In genomic region chr18:5975111-5975622, GRCh38 we compare ENCODE assay signal across 10 cellular contexts.
DNase-seq lines count a peak whose midpoint lies in the region; ATAC-seq and TF ChIP-seq lines count a peak whose summit lies in the region.
"Had no signal": no experiment of that assay in that cellular context is flagged by ENCODE, and none has a peak within 500 bp of the region (broad histone marks: within the 10 kb centered on the region; RNA-seq: fewer than 3 reads in every experiment).

No MANE protein-coding gene starts in this region.

- H3K4me1 ChIP-seq in SK-N-SH (ENCODE audit: control insufficient read depth in 1 of 2, insufficient read depth in 2 of 2, low read depth in 1 of 2, low read length in 1 of 2): peaks cover 3 to 8% of the 10 kb centered on the region in 2 experiments; a peak in 2 of 4 replicates
- H3K4me1 ChIP-seq: A549 had no signal

- no peaks in the 10 kb centered on the region for H4K20me1 ChIP-seq in SK-N-SH (ENCODE audit: insufficient read depth)

- 0 out of 2 replicates have a peak overlapping the region, but pooled peaks have one; percentile 33 for H2AFZ ChIP-seq in SK-N-SH (ENCODE audit: low read depth)

- H3F3A ChIP-seq in SK-N-SH (replicated peaks; ENCODE audit: insufficient read depth): no peaks in the 10 kb centered on the region

- TF ChIP-seq EP300 in SK-N-SH (IDR thresholded peaks at IDR 0.05; ENCODE audit: borderline replicate concordance in 1 of 2, low read depth in 1 of 2, low read length in 1 of 2): no peak

- CTCF ChIA-PET in SK-N-SH (lab: Yijun Ruan, JAX): interaction anchor here (0.6 to 1.1 kb wide), 2 partner anchors 15 to 553 kb away, joined by 3 read pairs; no protein-coding TSS in a partner anchor

- no peaks in the 10 kb centered on the region for H3K9me2 ChIP-seq in SK-N-SH

- POLR2A ChIA-PET in SK-N-SH (lab: Yijun Ruan, JAX): no interaction called here

- no peaks in the 10 kb centered on the region for H3K79me2 ChIP-seq in SK-N-SH (ENCODE audit: insufficient read depth)

- H3K4me3 ChIP-seq in SK-N-SH (ENCODE audit: low read depth in 2 of 2, low read length in 1 of 2) (no peak overlapping the region), retinal pigment epithelial cell (ENCODE audit: low read length) (no peak overlapping the region)
- H3K4me3 ChIP-seq: A549 had no signal

- TF ChIP-seq CTCF in SK-N-SH (IDR thresholded peaks at IDR 0.05) (no peak), retinal pigment epithelial cell (conservative IDR thresholded peaks at IDR 0.05; ENCODE audit: low read depth, low read length) (peak; percentile 37)

- ATAC-seq in SK-N-SH treated with all-trans-retinoic acid at 6 μM for 48 hours (no peak), HG02852 (IDR thresholded peaks at IDR 0.05; ENCODE audit: unreplicated experiment) (peak; percentile 69)
- ATAC-seq: A549 had no signal

- H3K27ac ChIP-seq in SK-N-SH (ENCODE audit: low read depth in 2 of 2, low read length in 1 of 2): no peak overlapping the region
- H3K27ac ChIP-seq: A549, neutrophil had no signal

- no peak for TF ChIP-seq RAD21 in SK-N-SH (IDR thresholded peaks at IDR 0.05; ENCODE audit: low read length)

- no peaks in the 10 kb centered on the region for H3K27me3 ChIP-seq in SK-N-SH (ENCODE audit: insufficient read depth)
- H3K27me3 ChIP-seq: neutrophil had no signal

- H3K9ac ChIP-seq in SK-N-SH: no peak overlapping the region

- no peaks in the 10 kb centered on the region for H3K9me3 ChIP-seq in SK-N-SH
- H3K9me3 ChIP-seq: A549, neutrophil had no signal

- no peaks in the 10 kb centered on the region for H3K36me3 ChIP-seq in SK-N-SH (replicated peaks in 1 of 2; ENCODE audit: control insufficient read depth in 1 of 2, insufficient read depth in 2 of 2, low read length in 1 of 2)
- H3K36me3 ChIP-seq: neutrophil had no signal

- WGBS in SK-N-SH (ENCODE audit: low lambda C conversion rate): 45% methylated on average over 7 of the region's 7 CpGs

- H3K4me2 ChIP-seq in SK-N-SH: peak overlapping the region; percentile 28; the same call in 1 of the 2 replicates
- H3K4me2 ChIP-seq: A549 had no signal

- DNase-seq in SK-N-SH: no peak
- DNase-seq in RKO (ENCODE audit: low spot score): peak; percentile 21
- DNase-seq in retinal pigment epithelial cell (ENCODE audit: low read depth): peak; percentile 46
- DNase-seq in RPMI8226: no peak
- DNase-seq in SW 1271 (lab: John Stamatoyannopoulos, UW): no peak
- no peak for DNase-seq in HuH-7.5 (ENCODE audit: low spot score)

TF ChIP-seq in SK-N-SH, 30 proteins besides CTCF, POLR2A, EP300 and RAD21:
- TF ChIP-seq FOSL2 (IDR thresholded peaks at IDR 0.05; ENCODE audit: borderline replicate concordance, low read depth) (peak; percentile 27; the same call in 1 of the 2 replicates), REST (IDR thresholded peaks at IDR 0.05; ENCODE audit: low read depth, low read length) (no peak), MXI1 (IDR thresholded peaks at IDR 0.05; ENCODE audit: low read depth, low read length) (no peak)

TF ChIP-seq in SK-N-SH treated with all-trans-retinoic acid at 6 μM for 48 hours, 23 proteins besides CTCF, POLR2A, EP300 and RAD21:
- TF ChIP-seq GLIS3 (CRISPR knock-in tag; IDR thresholded peaks at IDR 0.05): no peak
- no peak for TF ChIP-seq OSR1 (CRISPR knock-in tag; IDR thresholded peaks at IDR 0.05)
- TF ChIP-seq ZNF565 (CRISPR knock-in tag; conservative IDR thresholded peaks at IDR 0.05; ENCODE audit: low read depth): no peak
- TF ChIP-seq SNAI2 (CRISPR knock-in tag; IDR thresholded peaks at IDR 0.05): no peak
- no peak for TF ChIP-seq RARB (CRISPR knock-in tag; IDR thresholded peaks at IDR 0.05)
- TF ChIP-seq CSDC2 (CRISPR knock-in tag; IDR thresholded peaks at IDR 0.05): no peak
- TF ChIP-seq ZFP3 (CRISPR knock-in tag; IDR thresholded peaks at IDR 0.05): no peak
- TF ChIP-seq BACH2 (CRISPR knock-in tag; IDR thresholded peaks at IDR 0.05; ENCODE audit: borderline replicate concordance): no peak
- no peak for TF ChIP-seq ZC3H10 (CRISPR knock-in tag; IDR thresholded peaks at IDR 0.05)
- TF ChIP-seq PPARA (CRISPR knock-in tag; IDR thresholded peaks at IDR 0.05; ENCODE audit: borderline replicate concordance): no peak
- TF ChIP-seq TCF4 (CRISPR knock-in tag; IDR thresholded peaks at IDR 0.05; ENCODE audit: borderline replicate concordance): no peak
- no peak for TF ChIP-seq ZNF70 (CRISPR knock-in tag; IDR thresholded peaks at IDR 0.05)
- TF ChIP-seq ARNTL (CRISPR knock-in tag; IDR thresholded peaks at IDR 0.05; ENCODE audit: borderline replicate concordance, low read depth): no peak
- TF ChIP-seq PATZ1 (CRISPR knock-in tag; IDR thresholded peaks at IDR 0.05; ENCODE audit: borderline replicate concordance): no peak
- TF ChIP-seq ESRRG (CRISPR knock-in tag; IDR thresholded peaks at IDR 0.05): no peak
- TF ChIP-seq TSHZ2 (CRISPR knock-in tag; IDR thresholded peaks at IDR 0.05): no peak
- no peak for TF ChIP-seq ISL1 (CRISPR knock-in tag; IDR thresholded peaks at IDR 0.05)

Comparison
In these comparisons a context has a peak if more than half of its experiments do, and no peak if none do; other contexts are left out.
1. DNase-seq: peak in RKO (single experiment) and retinal pigment epithelial cell (single experiment); none in SK-N-SH (single experiment), RPMI8226 (single experiment), SW 1271 (0 of 2) and HuH-7.5 (single experiment).